In genomic region chr1:56515898-56516538, GRCh38 we compare ENCODE assay signal across 14 cellular contexts.
A peak's percentile ranks its signal among the peaks of the same experiment; 100 is the strongest.
DNase-seq lines count a peak whose midpoint lies in the region; ATAC-seq and TF ChIP-seq lines count a peak whose summit lies in the region.
"Had no signal": no experiment of that assay in that cellular context is flagged by ENCODE, and none has a peak within 500 bp of the region (broad histone marks: within the 10 kb centered on the region; RNA-seq: fewer than 3 reads in every experiment).

No MANE protein-coding gene starts in this region.

- no peak overlapping the region for H3K4me3 Mint-ChIP-seq in mesothelial cell of epicardium
- H3K4me3 Mint-ChIP-seq: activated CD4-positive, alpha-beta T cell treated with anti-CD3 and anti-CD28 coated beads, Interleukin-2, amount 10 ng/mL, durations not matched to agents 24 days and 14 days; activated T-helper 1 cell treated with anti-CD3 and anti-CD28 coated beads, Interleukin-12 subunit alpha, Interleukin-12 subunit beta, Interleukin-2, Interleukin-4 antibody, amounts not matched to agents 30 ng/mL and 10 ng/mL and 1 ng/mL, durations not matched to agents 14 hours and 24 hours and 36 hours; nephron progenitor cell had no signal

- no peaks in the 10 kb centered on the region for H3K27me3 ChIP-seq in cardiac muscle cell
- no peaks in the 10 kb centered on the region for H3K27me3 ChIP-seq in colonic mucosa
- no peaks in the 10 kb centered on the region for H3K27me3 ChIP-seq in upper lobe of left lung

- H3K27ac Mint-ChIP-seq in mesothelial cell of epicardium = peak overlapping the region; percentile 97
- H3K27ac Mint-ChIP-seq: activated CD4-positive, alpha-beta T cell treated with anti-CD3 and anti-CD28 coated beads, Interleukin-2, amount 10 ng/mL, durations not matched to agents 24 days and 14 days; activated T-helper 1 cell treated with anti-CD3 and anti-CD28 coated beads, Interleukin-12 subunit alpha, Interleukin-12 subunit beta, Interleukin-2, Interleukin-4 antibody, amounts not matched to agents 30 ng/mL and 10 ng/mL and 1 ng/mL, durations not matched to agents 14 hours and 24 hours and 36 hours had no signal

- no peak for ATAC-seq in Right ventricle myocardium inferior
- ATAC-seq in upper lobe of left lung (ENCODE audit: low FRiP score in 2 of 2) = no peak
- ATAC-seq in GM21367 (IDR thresholded peaks at IDR 0.05; ENCODE audit: unreplicated experiment) = no peak
- ATAC-seq: Panc1 had no signal

- TF ChIP-seq EP300 in upper lobe of left lung (IDR thresholded peaks at IDR 0.05) = no peak

- H3K27me3 Mint-ChIP-seq in mesothelial cell of epicardium (ENCODE audit: low read depth) = no peaks in the 10 kb centered on the region
- H3K27me3 Mint-ChIP-seq: activated CD4-positive, alpha-beta T cell treated with anti-CD3 and anti-CD28 coated beads, Interleukin-2, amount 10 ng/mL, durations not matched to agents 24 days and 14 days had no signal

- H3K36me3 ChIP-seq in cardiac muscle cell = peaks cover 6% of the 10 kb centered on the region
- H3K36me3 ChIP-seq in colonic mucosa = no peaks in the 10 kb centered on the region
- H3K36me3 ChIP-seq in upper lobe of left lung = peaks cover 0 to 29% (median 12%) of the 10 kb centered on the region in 4 donors

- no peak for TF ChIP-seq POLR2A in upper lobe of left lung (IDR thresholded peaks at IDR 0.05)

- H3K4me3 ChIP-seq in cardiac muscle cell (no peak overlapping the region), colonic mucosa (no peak overlapping the region), upper lobe of left lung (no peak overlapping the region)

- H3K9ac ChIP-seq in colonic mucosa (ENCODE audit: low read depth in 2 of 2, low read length in 2 of 2) = no peak overlapping the region

- peaks cover 32% of the 10 kb centered on the region for H3K36me3 Mint-ChIP-seq in mesothelial cell of epicardium

- DNase-seq in cardiac muscle cell (ENCODE audit: low read depth in 1 of 2, low spot score in 1 of 2) (no peak), Right ventricle myocardium inferior (ENCODE audit: missing footprints) (no peak), colonic mucosa (no peak), mesothelial cell of epicardium (ENCODE audit: low spot score in 2 of 2, unreplicated experiment in 2 of 2) (no peak), upper lobe of left lung (no peak), GM03348 (ENCODE audit: low spot score) (no peak)
- no peak for DNase-seq in stimulated activated CD4-positive, alpha-beta T cell treated with anti-CD3 and anti-CD28 coated beads, Interleukin-4, amount 100 ng/mL, for 4 hours
- DNase-seq: activated CD4-positive, alpha-beta T cell treated with anti-CD3 and anti-CD28 coated beads, Interleukin-2, amount 10 ng/mL, durations not matched to agents 24 days and 14 days; NCI-H2227 treated with DMSO at 0.1 percent for 48 hours; nephron progenitor cell; T-helper 2 cell had no signal

- H3K27ac ChIP-seq in cardiac muscle cell (peak overlapping the region; percentile 58), colonic mucosa (peak overlapping the region; percentile 65), upper lobe of left lung (peak overlapping the region; percentile 64 to 83 (median 77))

- TF ChIP-seq CTCF in cardiac muscle cell (IDR thresholded peaks at IDR 0.05; ENCODE audit: low read depth, low read length) (no peak), colonic mucosa (IDR thresholded peaks at IDR 0.05) (no peak), mesothelial cell of epicardium (IDR thresholded peaks at IDR 0.05; ENCODE audit: unreplicated experiment) (no peak), upper lobe of left lung (IDR thresholded peaks at IDR 0.05) (no peak)

- H3K4me1 Mint-ChIP-seq in mesothelial cell of epicardium = peaks cover 17% of the 10 kb centered on the region
- H3K4me1 Mint-ChIP-seq: activated CD4-positive, alpha-beta T cell treated with anti-CD3 and anti-CD28 coated beads, Interleukin-2, amount 10 ng/mL, durations not matched to agents 24 days and 14 days had no signal

- H3K9me3 Mint-ChIP-seq in mesothelial cell of epicardium = no peaks in the 10 kb centered on the region
- H3K9me3 Mint-ChIP-seq: activated CD4-positive, alpha-beta T cell treated with anti-CD3 and anti-CD28 coated beads, Interleukin-2, amount 10 ng/mL, durations not matched to agents 24 days and 14 days; activated T-helper 1 cell treated with anti-CD3 and anti-CD28 coated beads, Interleukin-12 subunit alpha, Interleukin-12 subunit beta, Interleukin-2, Interleukin-4 antibody, amounts not matched to agents 30 ng/mL and 10 ng/mL and 1 ng/mL, durations not matched to agents 14 hours and 24 hours and 36 hours; nephron progenitor cell had no signal

- intact Hi-C loops in Right ventricle myocardium inferior (cut with DNase I) (no loop called here), colonic mucosa (cut with DNase I) (loop anchor here (5.0 kb wide), 1 partner anchor 61 kb away; the partner anchor contains the start of gene PLPP3)

- 85 to 88% methylated on average over 4 of the region's 4 CpGs for WGBS in upper lobe of left lung, 2 donors

- H3K9me3 ChIP-seq in cardiac muscle cell (ENCODE audit: low read depth) (no peaks in the 10 kb centered on the region), colonic mucosa (no peaks in the 10 kb centered on the region), upper lobe of left lung (no peaks in the 10 kb centered on the region)

- H3K4me1 ChIP-seq in cardiac muscle cell (ENCODE audit: low read depth) = peaks cover 27% of the 10 kb centered on the region
- peaks cover 4% of the 10 kb centered on the region for H3K4me1 ChIP-seq in colonic mucosa
- H3K4me1 ChIP-seq in upper lobe of left lung = peaks cover 33 to 49% (median 47%) of the 10 kb centered on the region in 4 donors
